Comparison of ENCODE assay signal across 32 cellular contexts in genomic region chr2:202290970-202291369, GRCh38. TPM values are rescaled to one million over a fixed set of nuclear protein-coding genes. Genes with fewer than 3 reads are reported as not detected.
DNase-seq lines count a peak whose midpoint lies in the region; ATAC-seq and TF ChIP-seq lines count a peak whose summit lies in the region.
"Had no signal": no experiment of that assay in that cellular context is flagged by ENCODE, and none has a peak within 500 bp of the region (broad histone marks: within the 10 kb centered on the region; RNA-seq: fewer than 3 reads in every experiment).

No MANE protein-coding gene starts in this region.

- TF ChIP-seq CTCF in CD14-positive monocyte (IDR thresholded peaks at IDR 0.05) (no peak), fibroblast of pulmonary artery (IDR thresholded peaks at IDR 0.05; ENCODE audit: low read length, missing control alignments) (no peak), tibial nerve (IDR thresholded peaks at IDR 0.05) (no peak)

- H3K4me2 ChIP-seq in mesendoderm (ENCODE audit: low read length): no peak overlapping the region
- H3K4me2 ChIP-seq: BLaER1 treated with 17β-estradiol and CSF1 and Interleukin-3, amounts not matched to agents 10 nM and 100 nM had no signal

- no peak overlapping the region for H2BK120ac ChIP-seq in mesendoderm (ENCODE audit: low read depth, low read length)

- no peak overlapping the region for H2AK5ac ChIP-seq in mesendoderm (ENCODE audit: low read length)

- H3K79me1 ChIP-seq in mesendoderm (ENCODE audit: low read length): no peaks in the 10 kb centered on the region

- WGBS in tibial nerve, 2 donors: 82 to 88% methylated on average over 1 of the region's 1 CpG
- no CpG with 5 or more reads among the region's 1 CpG for WGBS in mesendoderm (ENCODE audit: extremely low coverage, insufficient coverage, low lambda C conversion rate)

- CTCF ChIA-PET in activated CD8-positive, alpha-beta T cell treated with anti-CD3 and anti-CD28 coated beads, Interleukin-2, amount 10 ng/mL, durations not matched to agents 7 days and 5 days (lab: Charles Lee): no interaction called here

- H3K4me3 Mint-ChIP-seq in CD14-positive monocyte: no peak overlapping the region
- no peak overlapping the region for H3K4me3 Mint-ChIP-seq in activated CD8-positive, alpha-beta T cell treated with anti-CD3 and anti-CD28 coated beads, Interleukin-2, amount 10 ng/mL, durations not matched to agents 7 days and 5 days
- H3K4me3 Mint-ChIP-seq: H9 had no signal

- DNase-seq in CD14-positive monocyte (ENCODE audit: low spot score) (no peak), EH (ENCODE audit: low read depth) (peak; percentile 18), fibroblast of pulmonary artery (ENCODE audit: low read depth) (peak; percentile 49), tibial nerve (ENCODE audit: low spot score in 2 of 2) (no peak), mesendoderm (no peak), SHP77 (lab: John Stamatoyannopoulos, UW) (no peak)
- peak; percentile 12 for DNase-seq in activated CD8-positive, alpha-beta T cell treated with anti-CD3 and anti-CD28 coated beads, Interleukin-2, amount 10 ng/mL, durations not matched to agents 7 days and 5 days
- DNase-seq: activated CD4-positive, alpha-beta T cell treated with anti-CD3 and anti-CD28 coated beads for 48 hours; activated naive CD4-positive, alpha-beta T cell; anterior cingulate cortex; colonic mucosa; COR-L47; effector memory CD4-positive, alpha-beta T cell; foreskin fibroblast; GDM1; H9; head of caudate nucleus; islet precursor cell; left lung; NCI-H1436; NCI-H2081; NCI-H226; occipital lobe; SIG-M5; stimulated activated CD8-positive, alpha-beta memory T cell treated with anti-CD3 and anti-CD28 coated beads, Interleukin-4, amount 100 ng/mL, for 48 hours; SW 1271; T-helper 9 cell; transverse colon had no signal

- TF ChIP-seq EP300 in tibial nerve (IDR thresholded peaks at IDR 0.05): no peak

- ATAC-seq in activated CD8-positive, alpha-beta T cell treated with anti-CD3 and anti-CD28 coated beads, Interleukin-2, amount 10 ng/mL, durations not matched to agents 7 days and 5 days: no peak
- ATAC-seq: left lung, sciatic nerve had no signal

- H4K8ac ChIP-seq in mesendoderm (ENCODE audit: low read depth, low read length): no peak overlapping the region

- H3K9me3 ChIP-seq in tibial nerve: no peaks in the 10 kb centered on the region
- H3K9me3 ChIP-seq: BLaER1 treated with 17β-estradiol and CSF1 and Interleukin-3, amounts not matched to agents 10 nM and 100 nM; colonic mucosa; left lung; prostate gland; transverse colon had no signal

- H3K27me3 Mint-ChIP-seq in CD14-positive monocyte (ENCODE audit: low read depth in 3 of 3): peaks cover 0 to 1% (median 0%) of the 10 kb centered on the region in 3 donors
- no peaks in the 10 kb centered on the region for H3K27me3 Mint-ChIP-seq in activated CD8-positive, alpha-beta T cell treated with anti-CD3 and anti-CD28 coated beads, Interleukin-2, amount 10 ng/mL, durations not matched to agents 7 days and 5 days (ENCODE audit: low read depth)

- H3K27ac Mint-ChIP-seq in CD14-positive monocyte: peak overlapping the region in 5 of 7 donors; percentile 8 to 75 (median 23)
- no peak overlapping the region for H3K27ac Mint-ChIP-seq in activated CD8-positive, alpha-beta T cell treated with anti-CD3 and anti-CD28 coated beads, Interleukin-2, amount 10 ng/mL, durations not matched to agents 7 days and 5 days
- H3K27ac Mint-ChIP-seq: H9 had no signal

- H3K4ac ChIP-seq in mesendoderm (ENCODE audit: low read depth, low read length): no peak overlapping the region

- no peaks in the 10 kb centered on the region for H3K4me1 Mint-ChIP-seq in CD14-positive monocyte
- peaks cover 3% of the 10 kb centered on the region for H3K4me1 Mint-ChIP-seq in activated CD8-positive, alpha-beta T cell treated with anti-CD3 and anti-CD28 coated beads, Interleukin-2, amount 10 ng/mL, durations not matched to agents 7 days and 5 days (ENCODE audit: low read depth)
- H3K4me1 Mint-ChIP-seq: H9 had no signal

- H3K36me3 ChIP-seq in tibial nerve (peaks cover 5 to 96% (median 31%) of the 10 kb centered on the region in 3 donors), mesendoderm (ENCODE audit: control insufficient read depth, insufficient read depth, low read length) (peaks cover 3% of the 10 kb centered on the region)

- intact Hi-C loops in CD14-positive monocyte (cut with micrococcal nuclease): no loop called here

- no peak overlapping the region for H2BK5ac ChIP-seq in mesendoderm (ENCODE audit: low read length)

- H4K5ac ChIP-seq in mesendoderm (ENCODE audit: low read length): no peak overlapping the region

- no peak overlapping the region for H2BK15ac ChIP-seq in mesendoderm (replicated peaks; ENCODE audit: low read depth)

- H3K23ac ChIP-seq in mesendoderm (ENCODE audit: low read length): no peak overlapping the region

- TF ChIP-seq POLR2A in tibial nerve (IDR thresholded peaks at IDR 0.05): no peak

- H3K18ac ChIP-seq in mesendoderm (ENCODE audit: low read length): no peak overlapping the region

- POLR2A ChIA-PET in activated CD8-positive, alpha-beta T cell treated with anti-CD3 and anti-CD28 coated beads, Interleukin-2, amount 10 ng/mL, durations not matched to agents 7 days and 5 days (lab: Charles Lee): no interaction called here

- no peak overlapping the region for H3K4me3 ChIP-seq in fibroblast of pulmonary artery (replicated peaks; ENCODE audit: low read depth, low read length)
- no peak overlapping the region for H3K4me3 ChIP-seq in tibial nerve
- no peak overlapping the region for H3K4me3 ChIP-seq in mesendoderm (ENCODE audit: low read length)
- H3K4me3 ChIP-seq: BLaER1 treated with 17β-estradiol and CSF1 and Interleukin-3, amounts not matched to agents 10 nM and 100 nM; colonic mucosa; left lung; prostate gland; transverse colon had no signal

- no peaks in the 10 kb centered on the region for H3K79me2 ChIP-seq in mesendoderm (ENCODE audit: control insufficient read depth, insufficient read depth, low read length)

- no peak overlapping the region for H3K27ac ChIP-seq in tibial nerve
- H3K27ac ChIP-seq in mesendoderm (ENCODE audit: low read depth, low read length): no peak overlapping the region
- H3K27ac ChIP-seq: BLaER1 treated with 17β-estradiol and CSF1 and Interleukin-3, amounts not matched to agents 10 nM and 100 nM; colonic mucosa; left lung; prostate gland; transverse colon; VCaP had no signal

- H3K36me3 Mint-ChIP-seq in CD14-positive monocyte: peaks cover 73 to 96% of the 10 kb centered on the region in 2 donors
- H3K36me3 Mint-ChIP-seq in activated CD8-positive, alpha-beta T cell treated with anti-CD3 and anti-CD28 coated beads, Interleukin-2, amount 10 ng/mL, durations not matched to agents 7 days and 5 days (ENCODE audit: low read depth): peaks cover 57% of the 10 kb centered on the region

- H3K27me3 ChIP-seq in tibial nerve (no peaks in the 10 kb centered on the region), mesendoderm (ENCODE audit: insufficient read depth, low read length, poor library complexity) (no peaks in the 10 kb centered on the region)
- H3K27me3 ChIP-seq: BLaER1 treated with 17β-estradiol and CSF1 and Interleukin-3, amounts not matched to agents 10 nM and 100 nM; colonic mucosa; left lung; transverse colon had no signal

- peaks cover 0 to 2% (median 0%) of the 10 kb centered on the region in 7 donors for H3K9me3 Mint-ChIP-seq in CD14-positive monocyte
- no peaks in the 10 kb centered on the region for H3K9me3 Mint-ChIP-seq in activated CD8-positive, alpha-beta T cell treated with anti-CD3 and anti-CD28 coated beads, Interleukin-2, amount 10 ng/mL, durations not matched to agents 7 days and 5 days (ENCODE audit: insufficient read depth)
- H3K9me3 Mint-ChIP-seq: H9 had no signal

- no peak overlapping the region for H3K9ac ChIP-seq in mesendoderm (ENCODE audit: low read length)
- H3K9ac ChIP-seq: BLaER1 treated with 17β-estradiol and CSF1 and Interleukin-3, amounts not matched to agents 10 nM and 100 nM had no signal

- H3K56ac ChIP-seq in mesendoderm (ENCODE audit: low read length): no peak overlapping the region

- H3K4me1 ChIP-seq in tibial nerve (no peaks in the 10 kb centered on the region), mesendoderm (ENCODE audit: control insufficient read depth, low read depth, low read length) (no peaks in the 10 kb centered on the region)
- H3K4me1 ChIP-seq: colonic mucosa, prostate gland, transverse colon had no signal

RNA-seq across cellular contexts. Expression of gene NOP58, which starts 25.4 kb away (rescaled TPM):
- polyA plus RNA-seq in CD14-positive monocyte: 10 to 100 TPM; 19.4 to 25.4 TPM
- total RNA-seq in activated CD8-positive, alpha-beta T cell treated with anti-CD3 and anti-CD28 coated beads, Interleukin-2, amount 10 ng/mL, durations not matched to agents 7 days and 5 days: 100 to 1,000 TPM; 120 to 122 TPM
- total RNA-seq in tibial nerve: 10 to 100 TPM; 52.9 to 72.8 (median 69.6) TPM
- 267 TPM for polyA plus RNA-seq in mesendoderm (2013, experiment 1 of 2)
- 272 TPM for polyA plus RNA-seq in mesendoderm (2013, experiment 2 of 2)

RNA-seq across cellular contexts. Expression of gene SUMO1, which starts 52.6 kb away (rescaled TPM):
- polyA plus RNA-seq in CD14-positive monocyte: 100 to 1,000 TPM; 156 to 159 TPM
- 10 to 100 TPM; 98.2 to 99.2 TPM for total RNA-seq in activated CD8-positive, alpha-beta T cell treated with anti-CD3 and anti-CD28 coated beads, Interleukin-2, amount 10 ng/mL, durations not matched to agents 7 days and 5 days
- total RNA-seq in tibial nerve: 10 to 100 TPM; 43.3 to 52.2 (median 48.3) TPM
- polyA plus RNA-seq in mesendoderm (2013, experiment 1 of 2): 266 TPM
- polyA plus RNA-seq in mesendoderm (2013, experiment 2 of 2): 264 TPM

Comparison
In these comparisons a context has a peak if more than half of its experiments do, and no peak if none do; other contexts are left out.
1. DNase-seq: peak in EH (single experiment), activated CD8-positive, alpha-beta T cell treated with anti-CD3 and anti-CD28 coated beads, Interleukin-2, amount 10 ng/mL, durations not matched to agents 7 days and 5 days (single experiment) and fibroblast of pulmonary artery (single experiment); none in CD14-positive monocyte (single experiment), tibial nerve (0 of 2), mesendoderm (single experiment) and SHP77 (0 of 2).